28 cellular contexts compared by ENCODE assay signal in the genomic region with DNA sequence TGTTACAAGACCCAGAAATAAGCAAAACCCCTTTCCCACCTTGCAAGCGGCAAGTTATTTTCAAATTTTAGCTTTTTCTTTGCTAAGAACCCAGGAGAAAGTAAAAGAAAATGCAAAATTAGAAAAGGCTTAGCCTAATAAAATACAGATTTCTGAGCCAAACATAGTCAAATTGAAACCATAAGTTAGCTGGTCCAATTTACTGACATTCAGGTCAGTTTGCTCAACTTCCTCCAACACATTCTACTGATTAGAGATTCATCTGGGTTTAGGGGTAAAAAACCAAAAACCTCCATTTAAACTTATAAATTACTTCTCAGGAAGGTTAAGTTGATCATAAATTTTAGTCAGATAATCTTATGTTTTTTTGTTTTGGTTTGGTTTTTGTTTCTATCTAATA.
"Had no signal": no experiment of that assay in that cellular context is flagged by ENCODE, and none has a peak within 500 bp of the region (broad histone marks: within the 10 kb centered on the region; RNA-seq: fewer than 3 reads in every experiment).

No MANE protein-coding gene starts in this region.

- H3K27me3 ChIP-seq: dorsolateral prefrontal cortex, foreskin keratinocyte, gastroesophageal sphincter, heart left ventricle, hepatocyte, left lung, neutrophil, right lobe of liver, tibial nerve, upper lobe of left lung had no signal

- H3K9me3 ChIP-seq: gastroesophageal sphincter, mucosa of descending colon, neutrophil, right lobe of liver, thoracic aorta, tibial nerve, upper lobe of left lung had no signal

- H3K27ac Mint-ChIP-seq: mesothelial cell of epicardium; naive B cell; natural killer cell treated with Interleukin-12 subunit alpha and Interleukin-12 subunit beta and Interleukin-15 and Interleukin-18, amount 100 ng/mL, for 72 hours; progenitor cell of endocrine pancreas; stimulated activated naive B cell treated with anti-CD40 and anti-IgM and Interleukin-4, amounts not matched to agents 10 μg/mL and 1 μg/mL and 100 μg/mL, for 72 hours; stimulated activated naive CD8-positive, alpha-beta T cell treated with anti-CD3 and anti-CD28 coated beads, Interleukin-15, Interleukin-2, amounts not matched to agents 100 ng/mL and 50 ng/mL, for 24 hours had no signal

- H3K36me3 Mint-ChIP-seq: naive B cell; natural killer cell treated with Interleukin-12 subunit alpha and Interleukin-12 subunit beta and Interleukin-15 and Interleukin-18, amount 100 ng/mL, for 72 hours; stimulated activated naive B cell treated with anti-CD40 and anti-IgM and Interleukin-4, amounts not matched to agents 10 μg/mL and 1 μg/mL and 100 μg/mL, for 72 hours had no signal

- H3K4me1 Mint-ChIP-seq: naive B cell; neural crest cell; stimulated activated naive B cell treated with anti-CD40 and anti-IgM and Interleukin-4, amounts not matched to agents 10 μg/mL and 1 μg/mL and 100 μg/mL, for 72 hours had no signal

- ATAC-seq: esophagus mucosa; foreskin keratinocyte; gastroesophageal sphincter; heart left ventricle; left cardiac atrium; left lung; mucosa of descending colon; natural killer cell treated with Interleukin-12 subunit alpha and Interleukin-12 subunit beta and Interleukin-15 and Interleukin-18, amount 100 ng/mL, for 72 hours; right lobe of liver; stimulated activated naive B cell treated with anti-CD40 and anti-IgM and Interleukin-4, amounts not matched to agents 10 μg/mL and 1 μg/mL and 100 μg/mL, for 72 hours had no signal

- H3K27ac ChIP-seq: dorsolateral prefrontal cortex, epithelial cell of prostate, foreskin keratinocyte, gastroesophageal sphincter, heart left ventricle, hepatocyte, left lung, neutrophil, parathyroid adenoma, right lobe of liver, thoracic aorta, tibial nerve, upper lobe of left lung had no signal

- H3K36me3 ChIP-seq: gastroesophageal sphincter, heart left ventricle, left lung, neutrophil, right lobe of liver, thoracic aorta, tibial nerve, upper lobe of left lung had no signal

- H3K4me3 ChIP-seq: dorsolateral prefrontal cortex, gastroesophageal sphincter, heart left ventricle, hepatocyte, left lung, mucosa of descending colon, right lobe of liver, thoracic aorta, tibial nerve, upper lobe of left lung had no signal

- H3K27me3 Mint-ChIP-seq: naive B cell; natural killer cell treated with Interleukin-12 subunit alpha and Interleukin-12 subunit beta and Interleukin-15 and Interleukin-18, amount 100 ng/mL, for 72 hours; progenitor cell of endocrine pancreas; stimulated activated naive B cell treated with anti-CD40 and anti-IgM and Interleukin-4, amounts not matched to agents 10 μg/mL and 1 μg/mL and 100 μg/mL, for 72 hours; stimulated activated naive CD8-positive, alpha-beta T cell treated with anti-CD3 and anti-CD28 coated beads, Interleukin-15, Interleukin-2, amounts not matched to agents 100 ng/mL and 50 ng/mL, for 24 hours had no signal

- H3K4me1 ChIP-seq: foreskin keratinocyte, heart left ventricle, left lung, parathyroid adenoma, right lobe of liver, tibial nerve, upper lobe of left lung had no signal

- H3K9ac ChIP-seq: parathyroid adenoma had no signal

- DNase-seq: dorsolateral prefrontal cortex; effector CD4-positive, alpha-beta T cell; foreskin keratinocyte; heart left ventricle; left cardiac atrium; left lung; mesenchymal stem cell; mucosa of descending colon; naive B cell; right lobe of liver; small intestine; stimulated activated CD4-positive, alpha-beta T cell treated with anti-CD3 and anti-CD28 coated beads, Interleukin-15, amount 100 ng/mL, for 24 hours; stimulated activated CD4-positive, alpha-beta T cell treated with anti-CD3 and anti-CD28 coated beads, Interleukin-2, amount 100 ng/mL, for 48 hours; stimulated activated naive B cell treated with anti-CD40 and anti-IgM and Interleukin-4, amounts not matched to agents 10 μg/mL and 1 μg/mL and 100 μg/mL, for 72 hours; upper lobe of left lung had no signal

- H3K4me3 Mint-ChIP-seq: mesothelial cell of epicardium; naive B cell; natural killer cell treated with Interleukin-12 subunit alpha and Interleukin-12 subunit beta and Interleukin-15 and Interleukin-18, amount 100 ng/mL, for 72 hours; neural crest cell; stimulated activated naive B cell treated with anti-CD40 and anti-IgM and Interleukin-4, amounts not matched to agents 10 μg/mL and 1 μg/mL and 100 μg/mL, for 72 hours; stimulated activated naive CD8-positive, alpha-beta T cell treated with anti-CD3 and anti-CD28 coated beads, Interleukin-15, Interleukin-2, amounts not matched to agents 100 ng/mL and 50 ng/mL, for 24 hours had no signal
